8 cellular contexts compared by ENCODE assay signal in the genomic region with DNA sequence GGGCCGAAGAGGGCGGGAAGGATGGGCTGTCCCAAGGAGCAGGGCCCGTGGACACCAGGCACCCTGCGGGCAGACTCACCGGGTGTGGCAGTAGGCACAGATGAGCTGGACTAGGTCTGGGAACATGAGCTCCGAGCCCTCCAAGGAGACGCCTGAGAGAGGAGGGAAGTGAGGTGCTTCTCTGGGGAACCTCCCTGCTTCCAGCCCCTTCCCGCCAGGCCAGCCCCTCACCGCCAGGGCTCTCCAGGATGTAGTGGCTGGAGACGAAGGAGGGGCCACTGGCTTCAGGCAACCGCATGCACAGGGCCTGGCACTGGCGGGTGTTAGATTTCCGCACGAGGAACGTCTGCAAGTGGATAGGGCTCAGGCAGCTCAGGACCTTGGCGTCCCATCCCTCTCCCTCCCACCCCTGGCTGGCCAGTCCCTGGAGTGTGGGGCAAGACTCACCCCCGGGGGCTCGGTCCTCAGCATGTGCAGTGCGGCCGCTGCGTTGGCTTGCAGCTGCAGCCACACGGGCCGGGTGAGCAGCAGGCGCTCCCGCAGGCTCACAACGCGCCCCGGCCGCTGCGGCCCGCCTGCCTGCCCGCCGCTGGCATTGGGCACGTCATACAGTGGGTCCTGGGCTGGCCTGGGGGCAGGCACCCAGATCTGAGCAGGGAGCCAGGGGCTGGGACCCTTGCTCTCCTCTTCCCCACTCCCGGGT. TPM values are rescaled to one million over a fixed set of nuclear protein-coding genes. Genes with fewer than 3 reads are reported as not detected.
DNase-seq lines count a peak whose midpoint lies in the region; ATAC-seq and TF ChIP-seq lines count a peak whose summit lies in the region.

No MANE protein-coding gene starts in this region.

- H3K4me3 ChIP-seq in NT2/D1 (ENCODE audit: insufficient read length, low read depth) (peak overlapping the region; percentile 62), lower lobe of right lung (peak overlapping the region; percentile 63), upper lobe of left lung (peak overlapping the region; percentile 62 to 72 (median 68))

- 18 to 27% methylated on average over 21 to 34 of the region's 35 CpGs for WGBS in upper lobe of left lung, 2 donors

- no peak for TF ChIP-seq EP300 in upper lobe of left lung (IDR thresholded peaks at IDR 0.05)

- CTCF ChIA-PET in GM10248 (lab: Yijun Ruan, JAX), result interaction anchor here (1.0 to 8.7 kb wide), 6 partner anchors 10 to 113 kb away, joined by 3 to 126 read pairs (median 6); a partner anchor contains a TSS

- peak; percentile 32 to 46 for ATAC-seq in lower lobe of right lung
- ATAC-seq in upper lobe of left lung (ENCODE audit: low FRiP score in 2 of 2), result peak in 1 of 2 donors; percentile 37

- TF ChIP-seq POLR2A in upper lobe of left lung (IDR thresholded peaks at IDR 0.05), result no peak

- H3K4me1 ChIP-seq in NT2/D1 (ENCODE audit: insufficient read depth, insufficient read length) (peaks cover 8% of the 10 kb centered on the region), lower lobe of right lung (peaks cover 29% of the 10 kb centered on the region), upper lobe of left lung (peaks cover 20 to 31% (median 26%) of the 10 kb centered on the region in 4 donors)

- H3K27me3 ChIP-seq in NT2/D1 (ENCODE audit: insufficient read depth, insufficient read length) (no peaks in the 10 kb centered on the region), lower lobe of right lung (ENCODE audit: low read depth) (no peaks in the 10 kb centered on the region), upper lobe of left lung (no peaks in the 10 kb centered on the region)

- H3K27ac ChIP-seq in lower lobe of right lung (peak overlapping the region; percentile 82), upper lobe of left lung (peak overlapping the region; percentile 80 to 90 (median 84))

- H3K9me3 ChIP-seq in NT2/D1 (ENCODE audit: insufficient read depth, low read length) (no peaks in the 10 kb centered on the region), lower lobe of right lung (no peaks in the 10 kb centered on the region), upper lobe of left lung (no peaks in the 10 kb centered on the region)

- POLR2A ChIA-PET in GM10248 (lab: Yijun Ruan, JAX), result interaction anchor here (0.5 to 1.6 kb wide), 4 partner anchors 9 to 491 kb away, joined by 3 to 4 read pairs (median 3); a partner anchor contains a TSS

- H3K36me3 ChIP-seq in NT2/D1 (ENCODE audit: insufficient read depth, insufficient read length, low read length) (peaks cover 84% of the 10 kb centered on the region), lower lobe of right lung (peaks cover 56% of the 10 kb centered on the region), upper lobe of left lung (peaks cover 10 to 68% (median 42%) of the 10 kb centered on the region in 4 donors)

- intact Hi-C loops in lower lobe of right lung (cut with DNase I), result no loop called here

- peak overlapping the region; percentile 94 for H3K9ac ChIP-seq in NT2/D1 (ENCODE audit: insufficient read length, low read depth)

- TF ChIP-seq CTCF in lower lobe of right lung (IDR thresholded peaks at IDR 0.05) (no peak), upper lobe of left lung (IDR thresholded peaks at IDR 0.05) (no peak), GM10248 (IDR thresholded peaks at IDR 0.05; ENCODE audit: control extremely low read depth, extremely low read depth, low read depth, missing control alignments) (no peak)

- DNase-seq in EL, result peak; percentile 75
- DNase-seq in NT2/D1 (ENCODE audit: low read depth, low spot score), result no peak
- peak; percentile 60 for DNase-seq in dermis blood vessel endothelial cell
- DNase-seq in lower lobe of right lung, result peak; percentile 52
- peak in 1 of 2 donors; percentile 88 for DNase-seq in upper lobe of left lung
- DNase-seq in occipital lobe (lab: John Stamatoyannopoulos, UW), result no peak
- no peak for DNase-seq in GM10248 (ENCODE audit: extremely low spot score)
- DNase-seq in NCI-H1105 treated with DMSO at 0.1 percent for 48 hours (lab: John Stamatoyannopoulos, UW), result no peak

RNA-seq across cellular contexts. Expression of a gene that starts 0.6 kb away (rescaled TPM):
- total RNA-seq in dermis blood vessel endothelial cell (4.8 and 6.7 TPM in 2 replicates), lower lobe of right lung (8.2 TPM), upper lobe of left lung (10 to 100 TPM in 1 of 6 donors, 1 to 10 TPM in 5; 5.2 to 19.0 (median 8.9) TPM), occipital lobe (0.47 TPM)

RNA-seq across cellular contexts. Expression of a gene that starts 9.2 kb away (rescaled TPM):
- total RNA-seq in dermis blood vessel endothelial cell, result 65.7 and 71.8 TPM in 2 replicates
- total RNA-seq in lower lobe of right lung, result 37.8 TPM
- 10 to 100 TPM; 34.8 to 63.8 (median 37.1) TPM for total RNA-seq in upper lobe of left lung
- total RNA-seq in occipital lobe, result 17.6 TPM

RNA-seq across cellular contexts. Expression of a gene that starts 11.7 kb away (rescaled TPM):
- 25.8 and 28.1 TPM in 2 replicates for total RNA-seq in dermis blood vessel endothelial cell
- total RNA-seq in lower lobe of right lung, result 22.6 TPM
- 10 to 100 TPM; 15.7 to 48.9 (median 27.4) TPM for total RNA-seq in upper lobe of left lung
- total RNA-seq in occipital lobe, result 63.2 TPM

RNA-seq across cellular contexts. Expression of a gene that starts 18.8 kb away (rescaled TPM):
- 0.23 and 0.68 TPM in 2 replicates for total RNA-seq in dermis blood vessel endothelial cell
- total RNA-seq in lower lobe of right lung, result 28.7 TPM
- total RNA-seq in upper lobe of left lung, result 10 to 100 TPM in 2 of 6 donors, 1 to 10 TPM in 3, under 1 TPM in 1; 0.59 to 85.6 (median 6.5) TPM
- 1.1 TPM for total RNA-seq in occipital lobe

RNA-seq across cellular contexts. Expression of a gene that starts 35.9 kb away (rescaled TPM):
- total RNA-seq in dermis blood vessel endothelial cell (1.2 and 2.3 TPM in 2 replicates), lower lobe of right lung (10.6 TPM), upper lobe of left lung (10 to 100 TPM in 5 of 6 donors, 1 to 10 TPM in 1; 8.3 to 20.5 (median 13.1) TPM), occipital lobe (1.4 TPM)

Comparison
In these comparisons a context has a peak if more than half of its experiments do, and no peak if none do; other contexts are left out.
1. DNase-seq: peak in EL (single experiment), dermis blood vessel endothelial cell (single experiment) and lower lobe of right lung (single experiment); none in NT2/D1 (single experiment), occipital lobe (single experiment), GM10248 (single experiment) and NCI-H1105 treated with DMSO at 0.1 percent for 48 hours (single experiment).
2. Peak in every context shown above with its lines, with median percentiles within 50 percentile points of each other: H3K4me3 ChIP-seq.